ENCODE assay signal across 8 cellular contexts in the genomic region with DNA sequence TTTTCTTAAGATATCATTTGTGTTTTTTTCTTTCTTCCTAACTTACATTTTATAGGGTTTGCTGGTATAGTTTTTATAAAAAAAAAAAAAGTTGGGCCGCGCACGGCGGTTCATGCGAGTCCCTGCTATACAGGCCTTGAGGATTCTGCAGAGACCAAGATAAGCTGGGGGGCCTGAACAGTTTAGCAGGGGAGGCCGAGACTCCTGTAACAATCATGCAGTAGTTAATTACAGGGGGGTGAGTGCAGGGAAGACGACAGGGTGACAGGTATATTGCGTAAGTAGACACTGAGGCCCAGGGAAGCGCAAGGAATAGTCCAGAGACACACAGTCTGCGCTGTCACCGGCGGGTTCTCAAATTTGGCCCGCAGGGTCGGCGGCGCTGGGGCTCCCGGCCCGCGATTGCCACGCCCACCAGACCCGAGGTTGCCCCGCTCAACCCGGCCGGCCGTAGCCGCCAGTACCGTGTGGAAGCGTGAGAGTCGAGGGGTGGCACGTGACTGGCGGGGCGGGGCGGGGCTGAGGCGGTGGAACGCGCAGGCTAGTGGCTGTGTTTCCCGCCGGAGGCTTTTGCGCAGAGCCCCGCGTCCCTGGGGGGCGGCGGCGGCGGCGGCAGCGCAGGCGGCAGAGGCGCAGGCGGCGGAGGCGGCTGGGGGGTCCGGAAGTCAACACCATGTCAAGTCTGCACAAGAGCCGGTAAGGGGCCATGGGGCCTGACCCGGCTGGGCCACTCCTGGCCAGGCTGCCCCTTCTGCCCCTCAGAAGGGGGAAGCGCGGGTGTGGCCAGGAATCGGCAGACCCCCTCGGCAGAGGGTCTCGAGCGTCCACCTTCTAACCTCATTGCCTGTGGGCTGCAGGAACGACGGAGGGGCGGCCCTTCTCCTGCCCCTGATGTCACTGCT. TPM values are rescaled to one million over a fixed set of nuclear protein-coding genes. Genes with fewer than 3 reads are reported as not detected.
DNase-seq lines count a peak whose midpoint lies in the region; TF ChIP-seq lines count a peak whose summit lies in the region.

A gene with protein sequence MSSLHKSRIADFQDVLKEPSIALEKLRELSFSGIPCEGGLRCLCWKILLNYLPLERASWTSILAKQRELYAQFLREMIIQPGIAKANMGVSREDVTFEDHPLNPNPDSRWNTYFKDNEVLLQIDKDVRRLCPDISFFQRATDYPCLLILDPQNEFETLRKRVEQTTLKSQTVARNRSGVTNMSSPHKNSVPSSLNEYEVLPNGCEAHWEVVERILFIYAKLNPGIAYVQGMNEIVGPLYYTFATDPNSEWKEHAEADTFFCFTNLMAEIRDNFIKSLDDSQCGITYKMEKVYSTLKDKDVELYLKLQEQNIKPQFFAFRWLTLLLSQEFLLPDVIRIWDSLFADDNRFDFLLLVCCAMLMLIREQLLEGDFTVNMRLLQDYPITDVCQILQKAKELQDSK (plus strand): TSS at position 573 of the 902 bp plus-strand sequence. CDS start 101 bp downstream, at position 674.

- H3K4me1 ChIP-seq in HEK293 (ENCODE audit: control insufficient read depth, insufficient read depth, low read length) (no peaks in the 10 kb centered on the region), neuron (ENCODE audit: insufficient read depth, low read length) (peaks cover 14% of the 10 kb centered on the region)

- peak; percentile 78 for DNase-seq in GDM1 (lab: John Stamatoyannopoulos, UW)
- peak; percentile 76 for DNase-seq in MV-4-11 (lab: John Stamatoyannopoulos, UW)
- DNase-seq in SK-MEL-5 (ENCODE audit: low read depth, low spot score), result peak; percentile 89
- DNase-seq in activated naive CD4-positive, alpha-beta T cell (lab: John Stamatoyannopoulos, UW), result peak; percentile 72 to 88 (median 77)
- peak; percentile 59 for DNase-seq in foreskin melanocyte
- peak; percentile 57 for DNase-seq in stromal cell of bone marrow (ENCODE audit: low read depth)

- POLR2A ChIA-PET in HEK293 (lab: Yijun Ruan, JAX), result interaction anchor here (0.5 to 1.0 kb wide), 3 partner anchors 14 to 31 kb away, joined by 3 to 6 read pairs (median 4); a partner anchor contains a TSS

- in situ Hi-C loops in SK-MEL-5 (cut with HindIII; ENCODE audit: low pct_unique_long_range_greater_than_20kb, low sequenced_read_pairs), result no loop called here

- H3K27me3 ChIP-seq in neuron (ENCODE audit: insufficient read depth, low read length), result no peaks in the 10 kb centered on the region

- peaks cover 4 to 30% of the 10 kb centered on the region in 2 experiments; a peak in 2 of 3 replicates for H3K36me3 ChIP-seq in HEK293 (ENCODE audit: control insufficient read depth in 2 of 2, insufficient read depth in 1 of 2, low read length in 2 of 2)
- peaks cover 20% of the 10 kb centered on the region for H3K36me3 ChIP-seq in neuron (ENCODE audit: insufficient read depth, low read length)

- H3K4me3 ChIP-seq in HEK293 (ENCODE audit: low read depth, low read length), result peak within 1 kb of the TSS; percentile 74
- H3K4me3 ChIP-seq in neuron (ENCODE audit: low read length), result peak within 1 kb of the TSS; percentile 95

- H3K9me3 ChIP-seq in HEK293 (ENCODE audit: control insufficient read depth, insufficient read depth, low read depth, low read length) (no peaks in the 10 kb centered on the region), neuron (ENCODE audit: low read length) (no peaks in the 10 kb centered on the region)

- H2AFZ ChIP-seq in neuron (ENCODE audit: low read depth, low read length), result peak within 1 kb of the TSS; percentile 94

- CTCF ChIA-PET in HEK293 (lab: Yijun Ruan, JAX), result interaction anchor here (0.9 kb wide), 1 partner anchor 23 kb away, joined by 7 read pairs; no protein-coding TSS in a partner anchor

- 0 out of 2 replicates have a peak, but pooled peaks have one; percentile 15 for TF ChIP-seq CTCF in HEK293 (tag by site-specific recombination; IDR thresholded peaks at IDR 0.05)

- peak within 1 kb of the TSS; percentile 66 for H3K27ac ChIP-seq in HEK293 (ENCODE audit: extremely low read depth, low read depth, low read length)

TF ChIP-seq in HEK293, 187 proteins besides CTCF, POLR2A, EP300 and RAD21 (continues in another document):
- TF ChIP-seq ZNF701 (tag by site-specific recombination; IDR thresholded peaks at IDR 0.05) (no peak), BCL11B (tag by site-specific recombination; IDR thresholded peaks at IDR 0.05; ENCODE audit: low read depth) (0 out of 2 replicates have a peak, but pooled peaks have one; percentile 2), MZF1 (tag by site-specific recombination; IDR thresholded peaks at IDR 0.05; ENCODE audit: borderline replicate concordance) (no peak), ZNF544 (tag by site-specific recombination; IDR thresholded peaks at IDR 0.05) (no peak), ZNF707 (tag by site-specific recombination; IDR thresholded peaks at IDR 0.05) (no peak), HOXC10 (CRISPR knock-in tag; IDR thresholded peaks at IDR 0.05) (peak; percentile 91; the same call in 1 of the 2 replicates), ZNF626 (tag by site-specific recombination; IDR thresholded peaks at IDR 0.05) (no peak), OVOL3 (tag by site-specific recombination; IDR thresholded peaks at IDR 0.05) (no peak), ZBTB21 (tag by site-specific recombination; IDR thresholded peaks at IDR 0.05) (no peak), ZNF223 (tag by site-specific recombination; IDR thresholded peaks at IDR 0.05) (no peak), ZNF416 (tag by site-specific recombination; IDR thresholded peaks at IDR 0.05) (no peak), ZNF521 (tag by site-specific recombination; IDR thresholded peaks at IDR 0.05) (no peak)
- TF ChIP-seq, protein P1, sequence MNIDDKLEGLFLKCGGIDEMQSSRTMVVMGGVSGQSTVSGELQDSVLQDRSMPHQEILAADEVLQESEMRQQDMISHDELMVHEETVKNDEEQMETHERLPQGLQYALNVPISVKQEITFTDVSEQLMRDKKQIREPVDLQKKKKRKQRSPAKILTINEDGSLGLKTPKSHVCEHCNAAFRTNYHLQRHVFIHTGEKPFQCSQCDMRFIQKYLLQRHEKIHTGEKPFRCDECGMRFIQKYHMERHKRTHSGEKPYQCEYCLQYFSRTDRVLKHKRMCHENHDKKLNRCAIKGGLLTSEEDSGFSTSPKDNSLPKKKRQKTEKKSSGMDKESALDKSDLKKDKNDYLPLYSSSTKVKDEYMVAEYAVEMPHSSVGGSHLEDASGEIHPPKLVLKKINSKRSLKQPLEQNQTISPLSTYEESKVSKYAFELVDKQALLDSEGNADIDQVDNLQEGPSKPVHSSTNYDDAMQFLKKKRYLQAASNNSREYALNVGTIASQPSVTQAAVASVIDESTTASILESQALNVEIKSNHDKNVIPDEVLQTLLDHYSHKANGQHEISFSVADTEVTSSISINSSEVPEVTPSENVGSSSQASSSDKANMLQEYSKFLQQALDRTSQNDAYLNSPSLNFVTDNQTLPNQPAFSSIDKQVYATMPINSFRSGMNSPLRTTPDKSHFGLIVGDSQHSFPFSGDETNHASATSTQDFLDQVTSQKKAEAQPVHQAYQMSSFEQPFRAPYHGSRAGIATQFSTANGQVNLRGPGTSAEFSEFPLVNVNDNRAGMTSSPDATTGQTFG (tag by site-specific recombination; IDR thresholded peaks at IDR 0.05; ENCODE audit: borderline replicate concordance), result no peak
- TF ChIP-seq, protein P2, sequence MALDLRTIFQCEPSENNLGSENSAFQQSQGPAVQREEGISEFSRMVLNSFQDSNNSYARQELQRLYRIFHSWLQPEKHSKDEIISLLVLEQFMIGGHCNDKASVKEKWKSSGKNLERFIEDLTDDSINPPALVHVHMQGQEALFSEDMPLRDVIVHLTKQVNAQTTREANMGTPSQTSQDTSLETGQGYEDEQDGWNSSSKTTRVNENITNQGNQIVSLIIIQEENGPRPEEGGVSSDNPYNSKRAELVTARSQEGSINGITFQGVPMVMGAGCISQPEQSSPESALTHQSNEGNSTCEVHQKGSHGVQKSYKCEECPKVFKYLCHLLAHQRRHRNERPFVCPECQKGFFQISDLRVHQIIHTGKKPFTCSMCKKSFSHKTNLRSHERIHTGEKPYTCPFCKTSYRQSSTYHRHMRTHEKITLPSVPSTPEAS (tag by site-specific recombination; IDR thresholded peaks at IDR 0.05), result no peak
- TF ChIP-seq, protein P3, sequence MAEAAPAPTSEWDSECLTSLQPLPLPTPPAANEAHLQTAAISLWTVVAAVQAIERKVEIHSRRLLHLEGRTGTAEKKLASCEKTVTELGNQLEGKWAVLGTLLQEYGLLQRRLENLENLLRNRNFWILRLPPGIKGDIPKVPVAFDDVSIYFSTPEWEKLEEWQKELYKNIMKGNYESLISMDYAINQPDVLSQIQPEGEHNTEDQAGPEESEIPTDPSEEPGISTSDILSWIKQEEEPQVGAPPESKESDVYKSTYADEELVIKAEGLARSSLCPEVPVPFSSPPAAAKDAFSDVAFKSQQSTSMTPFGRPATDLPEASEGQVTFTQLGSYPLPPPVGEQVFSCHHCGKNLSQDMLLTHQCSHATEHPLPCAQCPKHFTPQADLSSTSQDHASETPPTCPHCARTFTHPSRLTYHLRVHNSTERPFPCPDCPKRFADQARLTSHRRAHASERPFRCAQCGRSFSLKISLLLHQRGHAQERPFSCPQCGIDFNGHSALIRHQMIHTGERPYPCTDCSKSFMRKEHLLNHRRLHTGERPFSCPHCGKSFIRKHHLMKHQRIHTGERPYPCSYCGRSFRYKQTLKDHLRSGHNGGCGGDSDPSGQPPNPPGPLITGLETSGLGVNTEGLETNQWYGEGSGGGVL (tag by site-specific recombination; IDR thresholded peaks at IDR 0.05), result peak; percentile 61; the same call in 1 of the 2 replicates
- TF ChIP-seq, protein P4, sequence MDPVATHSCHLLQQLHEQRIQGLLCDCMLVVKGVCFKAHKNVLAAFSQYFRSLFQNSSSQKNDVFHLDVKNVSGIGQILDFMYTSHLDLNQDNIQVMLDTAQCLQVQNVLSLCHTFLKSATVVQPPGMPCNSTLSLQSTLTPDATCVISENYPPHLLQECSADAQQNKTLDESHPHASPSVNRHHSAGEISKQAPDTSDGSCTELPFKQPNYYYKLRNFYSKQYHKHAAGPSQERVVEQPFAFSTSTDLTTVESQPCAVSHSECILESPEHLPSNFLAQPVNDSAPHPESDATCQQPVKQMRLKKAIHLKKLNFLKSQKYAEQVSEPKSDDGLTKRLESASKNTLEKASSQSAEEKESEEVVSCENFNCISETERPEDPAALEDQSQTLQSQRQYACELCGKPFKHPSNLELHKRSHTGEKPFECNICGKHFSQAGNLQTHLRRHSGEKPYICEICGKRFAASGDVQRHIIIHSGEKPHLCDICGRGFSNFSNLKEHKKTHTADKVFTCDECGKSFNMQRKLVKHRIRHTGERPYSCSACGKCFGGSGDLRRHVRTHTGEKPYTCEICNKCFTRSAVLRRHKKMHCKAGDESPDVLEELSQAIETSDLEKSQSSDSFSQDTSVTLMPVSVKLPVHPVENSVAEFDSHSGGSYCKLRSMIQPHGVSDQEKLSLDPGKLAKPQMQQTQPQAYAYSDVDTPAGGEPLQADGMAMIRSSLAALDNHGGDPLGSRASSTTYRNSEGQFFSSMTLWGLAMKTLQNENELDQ (tag by site-specific recombination; IDR thresholded peaks at IDR 0.05; ENCODE audit: low read depth), result no peak

RNA-seq across cellular contexts. Expression of the gene that starts here (rescaled TPM):
- total RNA-seq in SK-MEL-5 (2014; rRNA removed; shearing (Covaris generic)), result 10.5 and 12.0 TPM in 2 replicates
- polyA plus RNA-seq in SK-MEL-5 (2015; cell fraction: cytosol; rRNA removed), result 31.2 and 36.7 TPM in 2 replicates
- polyA plus RNA-seq in SK-MEL-5 (2015; cell fraction: nucleus; rRNA removed), result 26.1 and 36.5 TPM in 2 replicates

Comparison
In these comparisons a context has a peak if more than half of its experiments do, and no peak if none do; other contexts are left out.
1. Peak in every context shown above with its lines: DNase-seq, H3K4me3 ChIP-seq and H3K27ac ChIP-seq.